In genomic region chr6:163533443-163533842, GRCh38 we compare ENCODE assay signal across 11 cellular contexts.
DNase-seq lines count a peak whose midpoint lies in the region; ATAC-seq and TF ChIP-seq lines count a peak whose summit lies in the region.
"Had no signal": no experiment of that assay in that cellular context is flagged by ENCODE, and none has a peak within 500 bp of the region (broad histone marks: within the 10 kb centered on the region; RNA-seq: fewer than 3 reads in every experiment).

No MANE protein-coding gene starts in this region.

- peaks cover 44 to 76% of the 10 kb centered on the region in 2 donors for H3K4me1 Mint-ChIP-seq in immature natural killer cell

- ATAC-seq in GM21529 (IDR thresholded peaks at IDR 0.05; ENCODE audit: unreplicated experiment) = no peak

- TF ChIP-seq CTCF in choroid plexus epithelial cell (conservative IDR thresholded peaks at IDR 0.05; ENCODE audit: low read depth, low read length) = no peak

- H3K4me3 Mint-ChIP-seq in immature natural killer cell = no peak overlapping the region

- peaks cover 0 to 6% (median 3%) of the 10 kb centered on the region in 3 donors for H3K36me3 Mint-ChIP-seq in immature natural killer cell

- no peak overlapping the region for H3K4me3 ChIP-seq in choroid plexus epithelial cell (ENCODE audit: low read depth, low read length)

- peak; percentile 90 for DNase-seq in DMS 273 (lab: John Stamatoyannopoulos, UW; ENCODE audit: unreplicated experiment)
- peak; percentile 13 for DNase-seq in NCI-H2029 (lab: John Stamatoyannopoulos, UW)
- DNase-seq in choroid plexus epithelial cell (ENCODE audit: low read depth) = peak; percentile 98
- DNase-seq in myocyte (ENCODE audit: low read depth) = peak; percentile 78
- DNase-seq in mesenteric fat pad (ENCODE audit: low spot score) = no peak
- no peak for DNase-seq in immature natural killer cell
- no peak for DNase-seq in SK-N-DZ (ENCODE audit: low spot score)
- DNase-seq: activated CD4-positive, alpha-beta T cell treated with anti-CD3 and anti-CD28 coated beads, Interleukin-2, amount 50 U/mL, for 1 hour; NCI-H187 treated with DMSO at 0.1 percent for 48 hours; occipital lobe had no signal

- peaks cover 0 to 2% (median 0%) of the 10 kb centered on the region in 6 donors for H3K9me3 Mint-ChIP-seq in immature natural killer cell

- H3K27me3 Mint-ChIP-seq in immature natural killer cell (ENCODE audit: low read depth in 3 of 3) = no peaks in the 10 kb centered on the region

- H3K27ac Mint-ChIP-seq in immature natural killer cell = no peak overlapping the region

Comparison
In these comparisons a context has a peak if more than half of its experiments do, and no peak if none do; other contexts are left out.
1. DNase-seq: peak in DMS 273 (single experiment), NCI-H2029 (single experiment), choroid plexus epithelial cell (single experiment) and myocyte (single experiment); none in mesenteric fat pad (single experiment), immature natural killer cell (0 of 3) and SK-N-DZ (single experiment).